18 cellular contexts compared by ENCODE assay signal in the genomic region with DNA sequence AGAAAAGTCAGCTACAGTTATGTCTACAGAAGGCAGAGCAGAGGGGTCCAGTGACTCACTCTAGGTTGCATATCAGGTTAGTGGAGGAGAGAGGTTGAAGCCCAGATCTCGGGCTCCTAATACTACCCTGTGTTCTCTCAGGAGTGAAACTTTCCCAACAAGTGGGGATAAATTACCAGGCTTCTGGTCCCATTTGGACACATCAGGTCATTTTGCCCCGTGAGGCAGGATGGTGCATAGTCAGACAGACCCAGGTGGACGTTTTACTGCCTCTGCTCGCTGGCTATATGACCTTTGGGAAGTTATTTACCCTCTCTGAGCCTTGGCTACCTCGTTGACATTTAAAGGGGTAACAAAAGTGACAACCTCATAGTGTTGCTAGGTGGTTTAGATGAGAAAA.
"Had no signal": no experiment of that assay in that cellular context is flagged by ENCODE, and none has a peak within 500 bp of the region (broad histone marks: within the 10 kb centered on the region; RNA-seq: fewer than 3 reads in every experiment).

No MANE protein-coding gene starts in this region.

- H3K27me3 ChIP-seq: ovary, right atrium auricular region, right lobe of liver, stomach, testis, thyroid gland, uterus had no signal

- H3K4me1 ChIP-seq: right lobe of liver, testis had no signal

- H3K4me3 ChIP-seq: left ventricle myocardium inferior, lung, ovary, right atrium auricular region, right lobe of liver, smooth muscle cell, stomach, testis, thyroid gland, uterus had no signal

- H3K27ac ChIP-seq: left ventricle myocardium inferior, ovary, right lobe of liver, stomach, testis, thyroid gland, uterus had no signal

- H3K36me3 ChIP-seq: left ventricle myocardium inferior, ovary, right atrium auricular region, right lobe of liver, stomach, thyroid gland, uterus had no signal

- ATAC-seq: natural killer cell; right lobe of liver; stimulated activated naive B cell treated with anti-CD40 and anti-IgM and Interleukin-4, amounts not matched to agents 10 μg/mL and 1 μg/mL and 100 μg/mL, for 72 hours; stimulated activated naive CD8-positive, alpha-beta T cell treated with anti-CD3 and anti-CD28 coated beads, Interleukin-15, Interleukin-2, amounts not matched to agents 100 U/mL and 50 U/mL, for 24 hours had no signal

- DNase-seq: islet precursor cell; left ventricle myocardium inferior; mesendoderm; naive B cell; natural killer cell; ovary; right lobe of liver; stimulated activated CD4-positive, alpha-beta T cell treated with anti-CD3 and anti-CD28 coated beads, Interleukin-1b, Interleukin-23, amount 100 ng/mL, for 48 hours; stimulated activated CD4-positive, alpha-beta T cell treated with anti-CD3 and anti-CD28 coated beads, Interleukin-4, amount 100 ng/mL, for 1 hour; stimulated activated naive B cell treated with anti-CD40 and anti-IgM and Interleukin-4, amounts not matched to agents 10 μg/mL and 1 μg/mL and 100 μg/mL, for 72 hours; stimulated activated naive CD8-positive, alpha-beta T cell treated with anti-CD3 and anti-CD28 coated beads, Interleukin-15, Interleukin-2, amounts not matched to agents 100 U/mL and 50 U/mL, for 24 hours; stomach; testis; thyroid gland; uterus had no signal

- H3K9me3 ChIP-seq: left ventricle myocardium inferior, ovary, right atrium auricular region, right lobe of liver, stomach, testis, thyroid gland, uterus had no signal

- H3K4me2 ChIP-seq: smooth muscle cell had no signal
